Comparison of ENCODE assay signal across 21 cellular contexts in the genomic region with DNA sequence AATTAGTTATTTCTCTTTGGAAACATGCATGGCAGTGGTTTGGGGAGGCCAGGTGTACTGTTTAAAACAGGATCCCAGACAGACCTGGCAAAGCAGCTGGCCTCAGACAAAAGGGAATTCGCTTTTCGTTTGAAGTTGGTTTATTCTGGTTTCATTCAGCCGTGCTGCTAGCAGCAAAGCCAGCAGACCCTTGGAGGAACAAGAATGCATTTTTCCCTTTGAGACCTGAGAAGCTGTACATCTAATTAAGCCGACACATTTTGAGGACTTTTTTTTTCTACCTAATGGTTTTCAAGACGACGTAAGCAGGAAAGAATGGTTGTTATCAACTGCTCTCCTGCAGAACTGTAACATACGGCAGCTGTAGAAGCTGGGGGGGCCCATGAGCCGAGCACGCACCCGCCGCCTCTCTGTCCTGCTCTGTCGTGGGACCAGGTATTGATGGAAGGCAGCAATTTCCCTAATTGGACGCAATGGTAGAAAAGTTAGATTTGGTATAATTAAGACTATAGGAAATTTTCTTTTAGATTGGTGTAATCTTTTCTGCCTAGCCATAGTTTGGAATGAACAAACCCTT. TPM values are rescaled to one million over a fixed set of nuclear protein-coding genes. Genes with fewer than 3 reads are reported as not detected.
DNase-seq lines count a peak whose midpoint lies in the region; ATAC-seq and TF ChIP-seq lines count a peak whose summit lies in the region.
"Had no signal": no experiment of that assay in that cellular context is flagged by ENCODE, and none has a peak within 500 bp of the region (broad histone marks: within the 10 kb centered on the region; RNA-seq: fewer than 3 reads in every experiment).

No MANE protein-coding gene starts in this region.

- POLR2A ChIA-PET in OCI-LY7 (lab: Charles Lee), result no interaction called here

- H3K9ac ChIP-seq in KMS-11, result no peak overlapping the region

- CTCF ChIA-PET in OCI-LY7 (lab: Charles Lee; ENCODE audit: unreplicated experiment), result no interaction called here

- H3K36me3 ChIP-seq in KMS-11 (ENCODE audit: insufficient read depth) (no peaks in the 10 kb centered on the region), OCI-LY7 (ENCODE audit: insufficient read depth, low read length) (no peaks in the 10 kb centered on the region)
- H3K36me3 ChIP-seq: Peyer's patch, suprapubic skin had no signal

- H3K79me2 ChIP-seq in KMS-11 (ENCODE audit: insufficient read depth, low read depth), result peaks cover 6% of the 10 kb centered on the region; the same call in 1 of the 2 replicates
- H3K79me2 ChIP-seq in OCI-LY7 (ENCODE audit: insufficient read depth, low read depth, low read length), result no peaks in the 10 kb centered on the region

- H3K4me2 ChIP-seq in KMS-11, result peak overlapping the region; percentile 25; the same call in 1 of the 2 replicates
- H3K4me2 ChIP-seq in OCI-LY7 (ENCODE audit: low read length), result no peak overlapping the region

- H3K4me3 Mint-ChIP-seq in progenitor cell of endocrine pancreas (ENCODE audit: low read depth), result no peak overlapping the region
- H3K4me3 Mint-ChIP-seq: activated T-cell treated with anti-CD3 and anti-CD28 coated beads, Interleukin-2, amount 50 U/mL, for 24 hours; CD8-positive, alpha-beta T cell; T-cell had no signal

- no peaks in the 10 kb centered on the region for H3K9me3 ChIP-seq in OCI-LY7 (ENCODE audit: low read length)
- H3K9me3 ChIP-seq: Peyer's patch, suprapubic skin had no signal

- TF ChIP-seq CTCF in KMS-11 (conservative IDR thresholded peaks at IDR 0.05; ENCODE audit: low read depth, low read length) (no peak), progenitor cell of endocrine pancreas (IDR thresholded peaks at IDR 0.05; ENCODE audit: unreplicated experiment) (no peak), OCI-LY7 (conservative IDR thresholded peaks at IDR 0.05; ENCODE audit: low read length) (no peak)

- peak overlapping the region; percentile 60 for H3K27ac Mint-ChIP-seq in progenitor cell of endocrine pancreas
- H3K27ac Mint-ChIP-seq: activated T-cell treated with anti-CD3 and anti-CD28 coated beads, Interleukin-2, amount 50 U/mL, for 24 hours; CD8-positive, alpha-beta T cell; T-cell had no signal

- H3K4me1 ChIP-seq in KMS-11 (ENCODE audit: low read depth, poor library complexity, severe bottlenecking) (peaks cover 94% of the 10 kb centered on the region), OCI-LY7 (ENCODE audit: insufficient read depth, low read length, poor library complexity, severe bottlenecking) (no peaks in the 10 kb centered on the region)
- H3K4me1 ChIP-seq: Peyer's patch, suprapubic skin had no signal

- peak; percentile 96 for DNase-seq in NCI-H2107 treated with DMSO at 0.1 percent for 48 hours (lab: John Stamatoyannopoulos, UW; ENCODE audit: unreplicated experiment)
- peak; percentile 61 for DNase-seq in astrocyte of the hippocampus (ENCODE audit: low read depth, low spot score)
- DNase-seq in progenitor cell of endocrine pancreas (ENCODE audit: low spot score, unreplicated experiment), result no peak
- DNase-seq in OCI-LY7 (ENCODE audit: low spot score), result no peak
- DNase-seq: activated CD4-positive, CD25-positive, alpha-beta regulatory T cell treated with anti-CD3 and anti-CD28 coated beads, Interleukin-2, amount 50 U/mL, for 72 hours; activated CD8-positive, alpha-beta memory T cell treated with anti-CD3 and anti-CD28 coated beads for 24 hours; activated T-cell treated with anti-CD3 and anti-CD28 coated beads, Interleukin-2, amount 50 U/mL, for 24 hours; amniotic stem cell; CD8-positive, alpha-beta T cell; dermis blood vessel endothelial cell; DMS153; KG1; NCI-H226; NK-92 treated with Interleukin-12 subunit alpha and Interleukin-12 subunit beta, amount 100 ng/mL, for 24 hours; Peyer's patch; T-cell had no signal

- no peaks in the 10 kb centered on the region for H3K9me2 ChIP-seq in OCI-LY7 (ENCODE audit: insufficient read depth, low read length)

- no peaks in the 10 kb centered on the region for H3K27me3 Mint-ChIP-seq in progenitor cell of endocrine pancreas

- BruUV-seq in OCI-LY7 (replicated peaks; lab: Mats Ljungman, UMichigan), result no TSS peak

- no peaks in the 10 kb centered on the region for H3K27me3 ChIP-seq in KMS-11 (ENCODE audit: insufficient read depth, low read depth)
- H3K27me3 ChIP-seq: Peyer's patch had no signal

- no peaks in the 10 kb centered on the region for H4K20me1 ChIP-seq in KMS-11 (ENCODE audit: insufficient read depth)
- H4K20me1 ChIP-seq in OCI-LY7 (ENCODE audit: insufficient read depth, low read length), result no peaks in the 10 kb centered on the region

- ATAC-seq in GM21390 (IDR thresholded peaks at IDR 0.05; ENCODE audit: unreplicated experiment), result no peak
- ATAC-seq in GM18873 (IDR thresholded peaks at IDR 0.05; ENCODE audit: low FRiP score, unreplicated experiment), result no peak
- ATAC-seq: CD8-positive, alpha-beta T cell; T-cell had no signal

- no peak overlapping the region for H3K4me3 ChIP-seq in KMS-11 (IDR thresholded peaks at IDR 0.05; ENCODE audit: insufficient read depth, low read depth, low read length)
- no peak overlapping the region for H3K4me3 ChIP-seq in OCI-LY7 (ENCODE audit: low read depth, low read length, poor library complexity, severe bottlenecking)
- H3K4me3 ChIP-seq: Peyer's patch, suprapubic skin had no signal

- no peak overlapping the region for H2AFZ ChIP-seq in KMS-11 (ENCODE audit: low read depth)
- H2AFZ ChIP-seq in OCI-LY7 (ENCODE audit: low read length), result no peak overlapping the region

- H3K9me3 Mint-ChIP-seq in progenitor cell of endocrine pancreas (ENCODE audit: low read depth), result no peaks in the 10 kb centered on the region
- H3K9me3 Mint-ChIP-seq: activated T-cell treated with anti-CD3 and anti-CD28 coated beads, Interleukin-2, amount 50 U/mL, for 24 hours; CD8-positive, alpha-beta T cell had no signal

- H3K27ac ChIP-seq in KMS-11 (peak overlapping the region; percentile 14; the same call in 1 of the 2 replicates), OCI-LY7 (ENCODE audit: low read depth, low read length, poor library complexity, severe bottlenecking) (no peak overlapping the region)
- H3K27ac ChIP-seq: Peyer's patch, suprapubic skin had no signal

- peaks cover 12% of the 10 kb centered on the region for H3K4me1 Mint-ChIP-seq in progenitor cell of endocrine pancreas (ENCODE audit: low read depth)
- H3K4me1 Mint-ChIP-seq: T-cell had no signal

- intact Hi-C loops in OCI-LY7 (cut with micrococcal nuclease; ENCODE audit: unreplicated experiment), result no loop called here

- peaks cover 10% of the 10 kb centered on the region for H3K36me3 Mint-ChIP-seq in progenitor cell of endocrine pancreas (ENCODE audit: insufficient read depth)
- H3K36me3 Mint-ChIP-seq: CD8-positive, alpha-beta T cell; T-cell had no signal

RNA-seq across cellular contexts. Expression of a gene that starts 13.6 kb away (rescaled TPM):
- total RNA-seq in progenitor cell of endocrine pancreas, result 56.8 and 59.5 TPM in 2 replicates
- total RNA-seq in OCI-LY7 (2014; rRNA removed; shearing (Covaris generic)), result 0.23 and 0.41 TPM in 2 replicates
- 0.30 and 0.31 TPM in 2 replicates for total RNA-seq in OCI-LY7 (2022)
- total RNA-seq: CD8-positive, alpha-beta T cell; dermis blood vessel endothelial cell; endothelial cell of umbilical vein had no signal

Comparison
In these comparisons a context has a peak if more than half of its experiments do, and no peak if none do; other contexts are left out.
1. DNase-seq: peak in NCI-H2107 treated with DMSO at 0.1 percent for 48 hours (single experiment) and astrocyte of the hippocampus (single experiment); none in progenitor cell of endocrine pancreas (single experiment) and OCI-LY7 (single experiment).
2. RNA of a gene that starts 13.6 kb away (total RNA-seq): 56.8 to 59.5 TPM in progenitor cell of endocrine pancreas; 0.23 to 0.41 TPM in OCI-LY7; every median in the first group is over 10 times any median in the second.